ENCODE assay signal across 16 cellular contexts in genomic region chr6:166194885-166195860, GRCh38. TPM values are rescaled to one million over a fixed set of nuclear protein-coding genes. Genes with fewer than 3 reads are reported as not detected.
A peak's percentile ranks its signal among the peaks of the same experiment; 100 is the strongest.
DNase-seq lines count a peak whose midpoint lies in the region; ATAC-seq and TF ChIP-seq lines count a peak whose summit lies in the region.
"Had no signal": no experiment of that assay in that cellular context is flagged by ENCODE, and none has a peak within 500 bp of the region (broad histone marks: within the 10 kb centered on the region; RNA-seq: fewer than 3 reads in every experiment).

No MANE protein-coding gene starts in this region.

- no peak for TF ChIP-seq POLR2A in thyroid gland (IDR thresholded peaks at IDR 0.05)

- H3K9me3 ChIP-seq in lower lobe of right lung (no peaks in the 10 kb centered on the region), thyroid gland (no peaks in the 10 kb centered on the region)

- WGBS in thyroid gland, 2 donors, result 40 to 45% methylated on average over 11 to 13 of the region's 13 CpGs

- no peaks in the 10 kb centered on the region for H3K4me1 Mint-ChIP-seq in glutamatergic neuron (ENCODE audit: low read depth, unreplicated experiment)
- H3K4me1 Mint-ChIP-seq: natural killer cell had no signal

- no peak overlapping the region for H3K4me3 Mint-ChIP-seq in glutamatergic neuron (ENCODE audit: unreplicated experiment)
- H3K4me3 Mint-ChIP-seq: activated naive CD8-positive, alpha-beta T cell treated with anti-CD3 and anti-CD28 coated beads, Interleukin-2, amount 10 ng/mL, durations not matched to agents 7 days and 5 days; natural killer cell had no signal

- H3K27ac ChIP-seq in lower lobe of right lung (no peak overlapping the region), thyroid gland (no peak overlapping the region)

- H3K27me3 Mint-ChIP-seq in glutamatergic neuron (ENCODE audit: unreplicated experiment), result peaks cover 7% of the 10 kb centered on the region

- H3K9me3 Mint-ChIP-seq in glutamatergic neuron (ENCODE audit: unreplicated experiment), result peaks cover 1% of the 10 kb centered on the region
- H3K9me3 Mint-ChIP-seq: activated naive CD8-positive, alpha-beta T cell treated with anti-CD3 and anti-CD28 coated beads, Interleukin-2, amount 10 ng/mL, durations not matched to agents 7 days and 5 days; natural killer cell had no signal

- no peak overlapping the region for H3K27ac Mint-ChIP-seq in glutamatergic neuron (ENCODE audit: unreplicated experiment)
- H3K27ac Mint-ChIP-seq: activated naive CD8-positive, alpha-beta T cell treated with anti-CD3 and anti-CD28 coated beads, Interleukin-2, amount 10 ng/mL, durations not matched to agents 7 days and 5 days; natural killer cell had no signal

- H3K27me3 ChIP-seq in lower lobe of right lung (ENCODE audit: low read depth) (no peaks in the 10 kb centered on the region), thyroid gland (no peaks in the 10 kb centered on the region)

- peak; percentile 9 for DNase-seq in DMS79 treated with DMSO at 0.1 percent for 48 hours (lab: John Stamatoyannopoulos, UW)
- no peak for DNase-seq in DMS79 (lab: John Stamatoyannopoulos, UW)
- peak; percentile 61 for DNase-seq in SKM-1 (lab: John Stamatoyannopoulos, UW; ENCODE audit: unreplicated experiment)
- no peak for DNase-seq in lower lobe of right lung
- DNase-seq in thyroid gland, result peak; percentile 13 to 15
- DNase-seq in T-helper 9 cell, result no peak
- DNase-seq in glutamatergic neuron, result no peak
- DNase-seq: 8988T; activated CD4-positive, CD25-positive, alpha-beta regulatory T cell; activated naive CD8-positive, alpha-beta T cell treated with anti-CD3 and anti-CD28 coated beads, Interleukin-2, amount 10 ng/mL, durations not matched to agents 7 days and 5 days; caudate nucleus; H7; natural killer cell; SW 1271 had no signal

- H3K4me3 ChIP-seq in lower lobe of right lung, result peak overlapping the region; percentile 5
- H3K4me3 ChIP-seq in thyroid gland (replicated peaks in 1 of 3), result no peak overlapping the region

- peaks cover 7% of the 10 kb centered on the region for H3K4me1 ChIP-seq in lower lobe of right lung
- H3K4me1 ChIP-seq in thyroid gland, result no peaks in the 10 kb centered on the region

- H3K36me3 Mint-ChIP-seq in glutamatergic neuron (ENCODE audit: unreplicated experiment), result no peaks in the 10 kb centered on the region
- H3K36me3 Mint-ChIP-seq: activated naive CD8-positive, alpha-beta T cell treated with anti-CD3 and anti-CD28 coated beads, Interleukin-2, amount 10 ng/mL, durations not matched to agents 7 days and 5 days; natural killer cell had no signal

- intact Hi-C loops in lower lobe of right lung (cut with DNase I) (no loop called here), thyroid gland (cut with DNase I) (no loop called here)

- no peaks in the 10 kb centered on the region for H3K36me3 ChIP-seq in lower lobe of right lung
- no peaks in the 10 kb centered on the region for H3K36me3 ChIP-seq in thyroid gland

- TF ChIP-seq CTCF in lower lobe of right lung (IDR thresholded peaks at IDR 0.05), result no peak
- TF ChIP-seq CTCF in thyroid gland (IDR thresholded peaks at IDR 0.05), result no peak
- TF ChIP-seq CTCF in glutamatergic neuron (IDR thresholded peaks at IDR 0.05; ENCODE audit: partially characterized antibody, unreplicated experiment), result no peak

- ATAC-seq in lower lobe of right lung (peak; percentile 54 to 80), HG02571 (IDR thresholded peaks at IDR 0.05; ENCODE audit: unreplicated experiment) (no peak)
- ATAC-seq: natural killer cell had no signal

RNA-seq across cellular contexts. Expression of gene TBXT, which starts 27.5 kb away (rescaled TPM):
- total RNA-seq in lower lobe of right lung, result not detected
- total RNA-seq in thyroid gland, result 1 to 10 TPM in 1 of 4 donors, under 1 TPM in 1, not detected in 2; 0.13 to 1.3 TPM
- not detected for total RNA-seq in glutamatergic neuron (ENCODE audit: unreplicated experiment)
- total RNA-seq: activated naive CD8-positive, alpha-beta T cell treated with anti-CD3 and anti-CD28 coated beads, Interleukin-2, amount 10 ng/mL, durations not matched to agents 7 days and 5 days; kidney epithelial cell; natural killer cell had no signal

Comparison
In these comparisons a context has a peak if more than half of its experiments do, and no peak if none do; other contexts are left out.
1. DNase-seq: peak in DMS79 treated with DMSO at 0.1 percent for 48 hours (single experiment), SKM-1 (single experiment) and thyroid gland (2 of 2); none in DMS79 (single experiment), lower lobe of right lung (single experiment), T-helper 9 cell (single experiment) and glutamatergic neuron (single experiment).